In genomic region chr2:174836345-174836999, GRCh38 we compare ENCODE assay signal across 10 cellular contexts.
DNase-seq lines count a peak whose midpoint lies in the region; ATAC-seq and TF ChIP-seq lines count a peak whose summit lies in the region.
"Had no signal": no experiment of that assay in that cellular context is flagged by ENCODE, and none has a peak within 500 bp of the region (broad histone marks: within the 10 kb centered on the region; RNA-seq: fewer than 3 reads in every experiment).

No MANE protein-coding gene starts in this region.

- no peaks in the 10 kb centered on the region for H3K27me3 Mint-ChIP-seq in activated CD8-positive, alpha-beta T cell treated with anti-CD3 and anti-CD28 coated beads for 36 hours
- H3K27me3 Mint-ChIP-seq in activated CD8-positive, alpha-beta T cell treated with anti-CD3 and anti-CD28 coated beads, Interleukin-2, amount 10 ng/mL, durations not matched to agents 7 days and 5 days (ENCODE audit: low read depth) = no peaks in the 10 kb centered on the region

- no peaks in the 10 kb centered on the region for H3K27me3 ChIP-seq in tibial nerve

- no peak for TF ChIP-seq POLR2A in tibial nerve (IDR thresholded peaks at IDR 0.05)

- H3K36me3 ChIP-seq in tibial nerve = no peaks in the 10 kb centered on the region

- no peak for TF ChIP-seq CTCF in activated CD8-positive, alpha-beta T cell treated with anti-CD3 and anti-CD28 coated beads for 36 hours (IDR thresholded peaks at IDR 0.05)
- TF ChIP-seq CTCF in fibroblast of villous mesenchyme (IDR thresholded peaks at IDR 0.05; ENCODE audit: insufficient read depth, low read depth, low read length) (no peak), tibial nerve (IDR thresholded peaks at IDR 0.05) (no peak)

- POLR2A ChIA-PET in activated CD8-positive, alpha-beta T cell treated with anti-CD3 and anti-CD28 coated beads for 36 hours (lab: Charles Lee) = interaction anchor here (1.2 kb wide), 1 partner anchor 227 kb away, joined by 3 read pairs; no protein-coding TSS in a partner anchor
- POLR2A ChIA-PET in activated CD8-positive, alpha-beta T cell treated with anti-CD3 and anti-CD28 coated beads, Interleukin-2, amount 10 ng/mL, durations not matched to agents 7 days and 5 days (lab: Charles Lee) = no interaction called here

- H3K36me3 Mint-ChIP-seq in activated CD8-positive, alpha-beta T cell treated with anti-CD3 and anti-CD28 coated beads for 36 hours (ENCODE audit: low read depth) = peaks cover 11% of the 10 kb centered on the region
- peaks cover 9% of the 10 kb centered on the region for H3K36me3 Mint-ChIP-seq in activated CD8-positive, alpha-beta T cell treated with anti-CD3 and anti-CD28 coated beads, Interleukin-2, amount 10 ng/mL, durations not matched to agents 7 days and 5 days (ENCODE audit: low read depth)

- H3K9me3 ChIP-seq in tibial nerve = no peaks in the 10 kb centered on the region

- TF ChIP-seq EP300 in tibial nerve (IDR thresholded peaks at IDR 0.05) = no peak

- no peak for DNase-seq in activated CD8-positive, alpha-beta T cell treated with anti-CD3 and anti-CD28 coated beads for 36 hours
- DNase-seq in activated CD8-positive, alpha-beta T cell treated with anti-CD3 and anti-CD28 coated beads, Interleukin-2, amount 10 ng/mL, durations not matched to agents 7 days and 5 days = no peak
- DNase-seq in T1000 (lab: John Stamatoyannopoulos, UW) = peak; percentile 31
- DNase-seq in fibroblast of villous mesenchyme (ENCODE audit: low read depth) = peak; percentile 95
- DNase-seq in smooth muscle cell of the brain vasculature (ENCODE audit: low read depth, low spot score) = peak; percentile 93
- DNase-seq in left lobe of liver (ENCODE audit: low spot score) = no peak
- no peak for DNase-seq in activated gamma-delta T cell treated with Interleukin-2 at 50 U/mL for 16 hours
- DNase-seq in tibial nerve (ENCODE audit: low spot score in 2 of 2) = no peak

- peaks cover 0 to 3% (median 0%) of the 10 kb centered on the region in 4 donors for H3K4me1 ChIP-seq in tibial nerve

- peaks cover 45% of the 10 kb centered on the region for H3K4me1 Mint-ChIP-seq in activated CD8-positive, alpha-beta T cell treated with anti-CD3 and anti-CD28 coated beads for 36 hours (ENCODE audit: low read depth)
- H3K4me1 Mint-ChIP-seq in activated CD8-positive, alpha-beta T cell treated with anti-CD3 and anti-CD28 coated beads, Interleukin-2, amount 10 ng/mL, durations not matched to agents 7 days and 5 days (ENCODE audit: low read depth) = peaks cover 22% of the 10 kb centered on the region
- H3K4me1 Mint-ChIP-seq: B cell had no signal

- CTCF ChIA-PET in activated CD8-positive, alpha-beta T cell treated with anti-CD3 and anti-CD28 coated beads for 36 hours (lab: Charles Lee) = interaction anchor here (0.7 to 1.6 kb wide), 5 partner anchors 12 to 65 kb away, joined by 3 to 4 read pairs (median 3); no protein-coding TSS in a partner anchor
- CTCF ChIA-PET in activated CD8-positive, alpha-beta T cell treated with anti-CD3 and anti-CD28 coated beads, Interleukin-2, amount 10 ng/mL, durations not matched to agents 7 days and 5 days (lab: Charles Lee) = interaction anchor here (1.4 to 2.0 kb wide), 2 partner anchors 42 to 87 kb away, joined by 3 to 5 read pairs; no protein-coding TSS in a partner anchor

- ATAC-seq in activated CD8-positive, alpha-beta T cell treated with anti-CD3 and anti-CD28 coated beads for 36 hours = no peak
- no peak for ATAC-seq in activated CD8-positive, alpha-beta T cell treated with anti-CD3 and anti-CD28 coated beads, Interleukin-2, amount 10 ng/mL, durations not matched to agents 7 days and 5 days
- ATAC-seq in left lobe of liver = no peak

- peak overlapping the region; percentile 95 for H3K27ac Mint-ChIP-seq in activated CD8-positive, alpha-beta T cell treated with anti-CD3 and anti-CD28 coated beads for 36 hours
- no peak overlapping the region for H3K27ac Mint-ChIP-seq in activated CD8-positive, alpha-beta T cell treated with anti-CD3 and anti-CD28 coated beads, Interleukin-2, amount 10 ng/mL, durations not matched to agents 7 days and 5 days
- H3K27ac Mint-ChIP-seq: B cell, mesothelial cell of epicardium had no signal

- intact Hi-C loops in activated CD8-positive, alpha-beta T cell treated with anti-CD3 and anti-CD28 coated beads for 36 hours (cut with micrococcal nuclease) = loop anchor here (5.0 kb wide), 1 partner anchor 59 kb away; no protein-coding TSS in a partner anchor

- H3K9me3 Mint-ChIP-seq in activated CD8-positive, alpha-beta T cell treated with anti-CD3 and anti-CD28 coated beads for 36 hours = peaks cover 15% of the 10 kb centered on the region
- peaks cover 12% of the 10 kb centered on the region for H3K9me3 Mint-ChIP-seq in activated CD8-positive, alpha-beta T cell treated with anti-CD3 and anti-CD28 coated beads, Interleukin-2, amount 10 ng/mL, durations not matched to agents 7 days and 5 days (ENCODE audit: insufficient read depth)

- WGBS in tibial nerve, 2 donors = 72 to 75% methylated on average over 3 of the region's 3 CpGs

- H3K27ac ChIP-seq in tibial nerve = peak overlapping the region in 1 of 4 donors; percentile 32

- H3K4me3 Mint-ChIP-seq in activated CD8-positive, alpha-beta T cell treated with anti-CD3 and anti-CD28 coated beads for 36 hours = peak overlapping the region; percentile 39
- no peak overlapping the region for H3K4me3 Mint-ChIP-seq in activated CD8-positive, alpha-beta T cell treated with anti-CD3 and anti-CD28 coated beads, Interleukin-2, amount 10 ng/mL, durations not matched to agents 7 days and 5 days
- H3K4me3 Mint-ChIP-seq: B cell, mesothelial cell of epicardium had no signal

- H3K4me3 ChIP-seq in fibroblast of villous mesenchyme (ENCODE audit: low read depth, low read length) (no peak overlapping the region), tibial nerve (no peak overlapping the region)

Comparison
In these comparisons a context has a peak if more than half of its experiments do, and no peak if none do; other contexts are left out.
1. DNase-seq: peak in T1000 (single experiment), fibroblast of villous mesenchyme (single experiment) and smooth muscle cell of the brain vasculature (single experiment); none in activated CD8-positive, alpha-beta T cell treated with anti-CD3 and anti-CD28 coated beads for 36 hours (single experiment), activated CD8-positive, alpha-beta T cell treated with anti-CD3 and anti-CD28 coated beads, Interleukin-2, amount 10 ng/mL, durations not matched to agents 7 days and 5 days (single experiment), left lobe of liver (single experiment), activated gamma-delta T cell treated with Interleukin-2 at 50 U/mL for 16 hours (single experiment) and tibial nerve (0 of 2).